ENCODE assay signal across 3 cellular contexts in the genomic region with DNA sequence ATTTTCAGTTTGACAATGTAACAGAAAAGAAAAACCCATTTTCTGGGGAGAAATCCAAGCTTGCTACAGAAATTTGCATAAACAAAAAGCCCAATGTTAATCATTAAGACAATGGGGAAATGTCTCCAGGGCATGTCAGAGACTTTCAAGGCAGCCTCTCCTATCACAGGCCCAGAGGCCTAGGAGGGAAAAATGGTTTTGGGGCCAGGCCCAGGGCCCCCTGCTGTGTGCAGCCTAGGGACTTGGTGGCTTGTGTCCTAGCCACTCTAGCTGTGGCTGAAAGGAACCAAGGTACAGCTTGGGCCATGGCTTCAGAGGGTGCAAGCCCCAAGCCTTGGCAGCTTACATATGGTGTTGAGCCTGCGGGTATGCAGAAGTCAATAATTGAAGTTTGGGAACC.
TF ChIP-seq lines count a peak whose summit lies in the region.

No MANE protein-coding gene starts in this region.

TF ChIP-seq in A549, 52 proteins besides CTCF, POLR2A, EP300 and RAD21:
- TF ChIP-seq ZFP36 (IDR thresholded peaks at IDR 0.05; ENCODE audit: borderline replicate concordance, partially characterized antibody), result peak; percentile 42
- no peak for TF ChIP-seq HDAC2 (IDR thresholded peaks at IDR 0.05)

TF ChIP-seq in HEK293, 187 proteins besides CTCF, POLR2A, EP300 and RAD21:
- TF ChIP-seq ZNF585B (tag by site-specific recombination; IDR thresholded peaks at IDR 0.05) (peak; percentile 97), ZNF146 (tag by site-specific recombination; IDR thresholded peaks at IDR 0.05) (no peak)

TF ChIP-seq in K562, 482 proteins besides CTCF, POLR2A, EP300 and RAD21:
- TF ChIP-seq KAT2B (IDR thresholded peaks at IDR 0.05; ENCODE audit: low read depth, low read length) (no peak), ZFP36 (IDR thresholded peaks at IDR 0.05; ENCODE audit: low read depth, low read length, partially characterized antibody) (peak; percentile 61)
